1 cellular context compared by ENCODE assay signal in the genomic region with DNA sequence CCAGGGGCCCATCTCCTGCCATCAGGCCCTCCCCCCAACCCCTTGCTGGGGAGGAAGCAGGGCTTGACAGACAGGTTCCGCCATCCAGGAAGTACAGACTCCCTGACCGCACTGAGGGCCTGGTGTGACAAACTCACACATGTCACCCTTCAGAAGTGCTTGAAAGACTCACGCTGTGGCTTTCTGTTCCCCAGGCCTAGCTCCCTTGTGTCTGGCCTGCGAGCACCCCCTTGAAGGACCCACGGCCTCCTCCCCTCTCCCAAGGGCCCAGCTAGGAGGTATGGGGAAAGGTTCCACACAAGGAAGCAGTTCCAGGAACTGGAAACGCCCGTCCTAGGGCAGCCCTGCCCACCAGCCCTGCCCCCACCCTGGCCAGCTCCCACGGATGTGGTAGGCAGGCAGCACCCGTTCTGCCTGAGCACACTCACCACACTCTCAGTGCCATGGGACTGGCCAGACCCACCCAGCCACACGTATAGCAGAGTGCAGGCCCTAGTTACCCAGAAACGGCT.
TF ChIP-seq lines count a peak whose summit lies in the region.

No MANE protein-coding gene starts in this region.

TF ChIP-seq in GM12878, 131 proteins besides CTCF, POLR2A, EP300 and RAD21 (continued from another document and continues in another):
- TF ChIP-seq TARDBP (IDR thresholded peaks at IDR 0.05; ENCODE audit: borderline replicate concordance) (no peak), NBN (IDR thresholded peaks at IDR 0.05) (peak; percentile 90), IKZF1 (conservative IDR thresholded peaks at IDR 0.05) (peak; percentile 94), CBFB (IDR thresholded peaks at IDR 0.05; ENCODE audit: low read depth) (peak; percentile 27; the same call in 1 of the 2 replicates), EGR1 (IDR thresholded peaks at IDR 0.05; ENCODE audit: borderline replicate concordance in 1 of 2, low read depth in 2 of 2, low read length in 2 of 2) (0 out of 3 replicates have a peak, but pooled peaks of 1 of the 2 experiments have one; percentile 27), TCF12 (IDR thresholded peaks at IDR 0.05; ENCODE audit: low read depth, low read length) (peak; percentile 53; the same call in 1 of the 2 replicates), ZBED1 (IDR thresholded peaks at IDR 0.05; ENCODE audit: borderline replicate concordance) (no peak), RB1 (IDR thresholded peaks at IDR 0.05; ENCODE audit: borderline replicate concordance) (peak; percentile 39; the same call in 1 of the 2 replicates), PAX5 (IDR thresholded peaks at IDR 0.05; ENCODE audit: borderline replicate concordance, low read depth, low read length) (peak; percentile 90), MYC (IDR thresholded peaks at IDR 0.05; ENCODE audit: insufficient read depth, insufficient read length, insufficient replicate concordance, low read length, severe bottlenecking) (peak; percentile 73), EED (IDR thresholded peaks at IDR 0.05; ENCODE audit: low read depth) (peak; percentile 59; the same call in 1 of the 2 replicates), HDGF (IDR thresholded peaks at IDR 0.05) (no peak), CREM (IDR thresholded peaks at IDR 0.05; ENCODE audit: low read depth) (peak; percentile 42; the same call in 1 of the 2 replicates), NFYA (IDR thresholded peaks at IDR 0.05; ENCODE audit: borderline replicate concordance, low read depth, low read length) (no peak), NR2F1 (conservative IDR thresholded peaks at IDR 0.05) (0 out of 2 replicates have a peak, but pooled peaks have one; percentile 69), MXI1 (IDR thresholded peaks at IDR 0.05; ENCODE audit: low read depth, low read length) (peak; percentile 91), ETV6 (conservative IDR thresholded peaks at IDR 0.05 in 1 of 2, IDR thresholded peaks at IDR 0.05 in 1 of 2; ENCODE audit: borderline replicate concordance in 1 of 2, low read depth in 1 of 2) (peak in 1 of 2 experiments; percentile 81; a peak in 2 of 4 replicates), SPI1 (IDR thresholded peaks at IDR 0.05; ENCODE audit: borderline replicate concordance, insufficient read depth, low read depth, low read length) (peak; percentile 52; the same call in 1 of the 2 replicates), GATAD2B (conservative IDR thresholded peaks at IDR 0.05; ENCODE audit: low read depth) (peak; percentile 98), PBX3 (IDR thresholded peaks at IDR 0.05; ENCODE audit: insufficient replicate concordance, low read depth, low read length) (peak; percentile 91), MAX (IDR thresholded peaks at IDR 0.05; ENCODE audit: low read depth, low read length) (0 out of 2 replicates have a peak, but pooled peaks have one; percentile 17), PKNOX1 (IDR thresholded peaks at IDR 0.05) (peak; percentile 97), DPF2 (IDR thresholded peaks at IDR 0.05) (peak; percentile 97), ZNF207 (IDR thresholded peaks at IDR 0.05; ENCODE audit: borderline replicate concordance) (no peak), IRF4 (IDR thresholded peaks at IDR 0.05; ENCODE audit: low read depth, low read length) (no peak), LARP7 (IDR thresholded peaks at IDR 0.05) (0 out of 2 replicates have a peak, but pooled peaks have one; percentile 26), RCOR1 (conservative IDR thresholded peaks at IDR 0.05; ENCODE audit: low read depth, low read length) (no peak), RUNX3 (IDR thresholded peaks at IDR 0.05; ENCODE audit: low read length) (peak; percentile 94), BACH1 (IDR thresholded peaks at IDR 0.05; ENCODE audit: borderline replicate concordance) (peak; percentile 62; the same call in 1 of the 2 replicates), NRF1 (conservative IDR thresholded peaks at IDR 0.05; ENCODE audit: low read depth, low read length) (no peak), ATF7 (IDR thresholded peaks at IDR 0.05; ENCODE audit: low read depth) (peak; percentile 80)
- TF ChIP-seq, protein P1, sequence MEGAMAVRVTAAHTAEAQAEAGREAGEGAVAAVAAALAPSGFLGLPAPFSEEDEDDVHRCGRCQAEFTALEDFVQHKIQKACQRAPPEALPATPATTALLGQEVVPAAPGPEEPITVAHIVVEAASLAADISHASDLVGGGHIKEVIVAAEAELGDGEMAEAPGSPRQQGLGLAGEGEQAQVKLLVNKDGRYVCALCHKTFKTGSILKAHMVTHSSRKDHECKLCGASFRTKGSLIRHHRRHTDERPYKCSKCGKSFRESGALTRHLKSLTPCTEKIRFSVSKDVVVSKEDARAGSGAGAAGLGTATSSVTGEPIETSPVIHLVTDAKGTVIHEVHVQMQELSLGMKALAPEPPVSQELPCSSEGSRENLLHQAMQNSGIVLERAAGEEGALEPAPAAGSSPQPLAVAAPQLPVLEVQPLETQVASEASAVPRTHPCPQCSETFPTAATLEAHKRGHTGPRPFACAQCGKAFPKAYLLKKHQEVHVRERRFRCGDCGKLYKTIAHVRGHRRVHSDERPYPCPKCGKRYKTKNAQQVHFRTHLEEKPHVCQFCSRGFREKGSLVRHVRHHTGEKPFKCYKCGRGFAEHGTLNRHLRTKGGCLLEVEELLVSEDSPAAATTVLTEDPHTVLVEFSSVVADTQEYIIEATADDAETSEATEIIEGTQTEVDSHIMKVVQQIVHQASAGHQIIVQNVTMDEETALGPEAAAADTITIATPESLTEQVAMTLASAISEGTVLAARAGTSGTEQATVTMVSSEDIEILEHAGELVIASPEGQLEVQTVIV (IDR thresholded peaks at IDR 0.05; ENCODE audit: borderline replicate concordance, partially characterized antibody): peak; percentile 39
- TF ChIP-seq, protein P2, sequence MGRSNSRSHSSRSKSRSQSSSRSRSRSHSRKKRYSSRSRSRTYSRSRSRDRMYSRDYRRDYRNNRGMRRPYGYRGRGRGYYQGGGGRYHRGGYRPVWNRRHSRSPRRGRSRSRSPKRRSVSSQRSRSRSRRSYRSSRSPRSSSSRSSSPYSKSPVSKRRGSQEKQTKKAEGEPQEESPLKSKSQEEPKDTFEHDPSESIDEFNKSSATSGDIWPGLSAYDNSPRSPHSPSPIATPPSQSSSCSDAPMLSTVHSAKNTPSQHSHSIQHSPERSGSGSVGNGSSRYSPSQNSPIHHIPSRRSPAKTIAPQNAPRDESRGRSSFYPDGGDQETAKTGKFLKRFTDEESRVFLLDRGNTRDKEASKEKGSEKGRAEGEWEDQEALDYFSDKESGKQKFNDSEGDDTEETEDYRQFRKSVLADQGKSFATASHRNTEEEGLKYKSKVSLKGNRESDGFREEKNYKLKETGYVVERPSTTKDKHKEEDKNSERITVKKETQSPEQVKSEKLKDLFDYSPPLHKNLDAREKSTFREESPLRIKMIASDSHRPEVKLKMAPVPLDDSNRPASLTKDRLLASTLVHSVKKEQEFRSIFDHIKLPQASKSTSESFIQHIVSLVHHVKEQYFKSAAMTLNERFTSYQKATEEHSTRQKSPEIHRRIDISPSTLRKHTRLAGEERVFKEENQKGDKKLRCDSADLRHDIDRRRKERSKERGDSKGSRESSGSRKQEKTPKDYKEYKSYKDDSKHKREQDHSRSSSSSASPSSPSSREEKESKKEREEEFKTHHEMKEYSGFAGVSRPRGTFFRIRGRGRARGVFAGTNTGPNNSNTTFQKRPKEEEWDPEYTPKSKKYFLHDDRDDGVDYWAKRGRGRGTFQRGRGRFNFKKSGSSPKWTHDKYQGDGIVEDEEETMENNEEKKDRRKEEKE (IDR thresholded peaks at IDR 0.05): no peak
- TF ChIP-seq, protein P3, sequence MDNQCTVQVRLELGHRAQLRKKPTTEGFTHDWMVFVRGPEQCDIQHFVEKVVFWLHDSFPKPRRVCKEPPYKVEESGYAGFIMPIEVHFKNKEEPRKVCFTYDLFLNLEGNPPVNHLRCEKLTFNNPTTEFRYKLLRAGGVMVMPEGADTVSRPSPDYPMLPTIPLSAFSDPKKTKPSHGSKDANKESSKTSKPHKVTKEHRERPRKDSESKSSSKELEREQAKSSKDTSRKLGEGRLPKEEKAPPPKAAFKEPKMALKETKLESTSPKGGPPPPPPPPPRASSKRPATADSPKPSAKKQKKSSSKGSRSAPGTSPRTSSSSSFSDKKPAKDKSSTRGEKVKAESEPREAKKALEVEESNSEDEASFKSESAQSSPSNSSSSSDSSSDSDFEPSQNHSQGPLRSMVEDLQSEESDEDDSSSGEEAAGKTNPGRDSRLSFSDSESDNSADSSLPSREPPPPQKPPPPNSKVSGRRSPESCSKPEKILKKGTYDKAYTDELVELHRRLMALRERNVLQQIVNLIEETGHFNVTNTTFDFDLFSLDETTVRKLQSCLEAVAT (IDR thresholded peaks at IDR 0.05): peak; percentile 71
- TF ChIP-seq, protein P4, sequence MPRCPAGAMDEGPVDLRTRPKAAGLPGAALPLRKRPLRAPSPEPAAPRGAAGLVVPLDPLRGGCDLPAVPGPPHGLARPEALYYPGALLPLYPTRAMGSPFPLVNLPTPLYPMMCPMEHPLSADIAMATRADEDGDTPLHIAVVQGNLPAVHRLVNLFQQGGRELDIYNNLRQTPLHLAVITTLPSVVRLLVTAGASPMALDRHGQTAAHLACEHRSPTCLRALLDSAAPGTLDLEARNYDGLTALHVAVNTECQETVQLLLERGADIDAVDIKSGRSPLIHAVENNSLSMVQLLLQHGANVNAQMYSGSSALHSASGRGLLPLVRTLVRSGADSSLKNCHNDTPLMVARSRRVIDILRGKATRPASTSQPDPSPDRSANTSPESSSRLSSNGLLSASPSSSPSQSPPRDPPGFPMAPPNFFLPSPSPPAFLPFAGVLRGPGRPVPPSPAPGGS (IDR thresholded peaks at IDR 0.05; ENCODE audit: borderline replicate concordance, insufficient read depth, low read depth, low read length, poor library complexity, severe bottlenecking): peak; percentile 37
- TF ChIP-seq, protein P5, sequence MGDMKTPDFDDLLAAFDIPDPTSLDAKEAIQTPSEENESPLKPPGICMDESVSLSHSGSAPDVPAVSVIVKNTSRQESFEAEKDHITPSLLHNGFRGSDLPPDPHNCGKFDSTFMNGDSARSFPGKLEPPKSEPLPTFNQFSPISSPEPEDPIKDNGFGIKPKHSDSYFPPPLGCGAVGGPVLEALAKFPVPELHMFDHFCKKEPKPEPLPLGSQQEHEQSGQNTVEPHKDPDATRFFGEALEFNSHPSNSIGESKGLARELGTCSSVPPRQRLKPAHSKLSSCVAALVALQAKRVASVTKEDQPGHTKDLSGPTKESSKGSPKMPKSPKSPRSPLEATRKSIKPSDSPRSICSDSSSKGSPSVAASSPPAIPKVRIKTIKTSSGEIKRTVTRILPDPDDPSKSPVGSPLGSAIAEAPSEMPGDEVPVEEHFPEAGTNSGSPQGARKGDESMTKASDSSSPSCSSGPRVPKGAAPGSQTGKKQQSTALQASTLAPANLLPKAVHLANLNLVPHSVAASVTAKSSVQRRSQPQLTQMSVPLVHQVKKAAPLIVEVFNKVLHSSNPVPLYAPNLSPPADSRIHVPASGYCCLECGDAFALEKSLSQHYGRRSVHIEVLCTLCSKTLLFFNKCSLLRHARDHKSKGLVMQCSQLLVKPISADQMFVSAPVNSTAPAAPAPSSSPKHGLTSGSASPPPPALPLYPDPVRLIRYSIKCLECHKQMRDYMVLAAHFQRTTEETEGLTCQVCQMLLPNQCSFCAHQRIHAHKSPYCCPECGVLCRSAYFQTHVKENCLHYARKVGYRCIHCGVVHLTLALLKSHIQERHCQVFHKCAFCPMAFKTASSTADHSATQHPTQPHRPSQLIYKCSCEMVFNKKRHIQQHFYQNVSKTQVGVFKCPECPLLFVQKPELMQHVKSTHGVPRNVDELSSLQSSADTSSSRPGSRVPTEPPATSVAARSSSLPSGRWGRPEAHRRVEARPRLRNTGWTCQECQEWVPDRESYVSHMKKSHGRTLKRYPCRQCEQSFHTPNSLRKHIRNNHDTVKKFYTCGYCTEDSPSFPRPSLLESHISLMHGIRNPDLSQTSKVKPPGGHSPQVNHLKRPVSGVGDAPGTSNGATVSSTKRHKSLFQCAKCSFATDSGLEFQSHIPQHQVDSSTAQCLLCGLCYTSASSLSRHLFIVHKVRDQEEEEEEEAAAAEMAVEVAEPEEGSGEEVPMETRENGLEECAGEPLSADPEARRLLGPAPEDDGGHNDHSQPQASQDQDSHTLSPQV (IDR thresholded peaks at IDR 0.05): 0 out of 2 replicates have a peak, but pooled peaks have one; percentile 40
- TF ChIP-seq, protein P6, sequence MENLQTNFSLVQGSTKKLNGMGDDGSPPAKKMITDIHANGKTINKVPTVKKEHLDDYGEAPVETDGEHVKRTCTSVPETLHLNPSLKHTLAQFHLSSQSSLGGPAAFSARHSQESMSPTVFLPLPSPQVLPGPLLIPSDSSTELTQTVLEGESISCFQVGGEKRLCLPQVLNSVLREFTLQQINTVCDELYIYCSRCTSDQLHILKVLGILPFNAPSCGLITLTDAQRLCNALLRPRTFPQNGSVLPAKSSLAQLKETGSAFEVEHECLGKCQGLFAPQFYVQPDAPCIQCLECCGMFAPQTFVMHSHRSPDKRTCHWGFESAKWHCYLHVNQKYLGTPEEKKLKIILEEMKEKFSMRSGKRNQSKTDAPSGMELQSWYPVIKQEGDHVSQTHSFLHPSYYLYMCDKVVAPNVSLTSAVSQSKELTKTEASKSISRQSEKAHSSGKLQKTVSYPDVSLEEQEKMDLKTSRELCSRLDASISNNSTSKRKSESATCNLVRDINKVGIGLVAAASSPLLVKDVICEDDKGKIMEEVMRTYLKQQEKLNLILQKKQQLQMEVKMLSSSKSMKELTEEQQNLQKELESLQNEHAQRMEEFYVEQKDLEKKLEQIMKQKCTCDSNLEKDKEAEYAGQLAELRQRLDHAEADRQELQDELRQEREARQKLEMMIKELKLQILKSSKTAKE (IDR thresholded peaks at IDR 0.05; ENCODE audit: low read depth, poor library complexity, severe bottlenecking): peak; percentile 91
